Comparison of ENCODE assay signal across 18 cellular contexts in the genomic region with DNA sequence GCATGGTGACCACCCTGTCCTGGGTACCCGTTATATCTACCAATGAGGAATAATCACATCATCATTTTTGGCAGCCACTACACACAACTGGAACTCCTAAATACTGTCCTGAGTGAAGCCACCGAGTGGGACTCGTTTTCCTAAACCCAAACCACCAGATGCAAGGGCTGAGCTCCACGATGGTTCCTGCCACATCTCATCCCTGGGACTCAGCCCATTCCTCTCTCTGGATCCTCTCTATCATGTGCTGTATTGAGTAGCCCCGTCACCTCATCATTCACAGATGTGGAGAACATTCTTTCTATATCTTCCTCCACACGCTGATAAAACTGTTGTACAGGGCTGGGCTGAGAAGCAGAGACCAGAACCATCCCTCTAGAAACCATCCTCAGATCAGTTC.
"Had no signal": no experiment of that assay in that cellular context is flagged by ENCODE, and none has a peak within 500 bp of the region (broad histone marks: within the 10 kb centered on the region; RNA-seq: fewer than 3 reads in every experiment).

No MANE protein-coding gene starts in this region.

- H3K36me3 Mint-ChIP-seq: activated naive CD4-positive, alpha-beta T cell treated with anti-CD3 and anti-CD28 coated beads, Interleukin-2, amount 10 ng/mL, durations not matched to agents 7 days and 5 days; natural killer cell; T-cell had no signal

- DNase-seq: activated CD4-positive, CD25-positive, alpha-beta regulatory T cell treated with anti-CD3 and anti-CD28 coated beads, Interleukin-2, amount 50 U/mL, for 72 hours; activated CD8-positive, alpha-beta memory T cell treated with anti-CD3 and anti-CD28 coated beads for 24 hours; activated naive CD4-positive, alpha-beta T cell treated with anti-CD3 and anti-CD28 coated beads, Interleukin-2, amount 10 ng/mL, durations not matched to agents 7 days and 5 days; activated T-cell treated with anti-CD3 and anti-CD28 coated beads, Interleukin-2, amount 50 U/mL, for 48 hours; cerebellar nuclear complex; foreskin melanocyte; left ventricle myocardium superior; mammary epithelial cell; midbrain; natural killer cell; ovary; stimulated activated CD4-positive, alpha-beta T cell treated with anti-CD3 and anti-CD28 coated beads, Interleukin-4, amount 100 ng/mL, for 24 hours; stimulated activated naive CD8-positive, alpha-beta T cell treated with anti-CD3 and anti-CD28 coated beads, Interleukin-15, Interleukin-2, amounts not matched to agents 100 U/mL and 50 U/mL, for 24 hours; T-cell; WERI-Rb-1 had no signal

- H3K27me3 ChIP-seq: ovary, upper lobe of right lung had no signal

- H3K4me3 ChIP-seq: ovary, prostate gland, upper lobe of right lung had no signal

- H3K4me3 Mint-ChIP-seq: activated CD4-positive, alpha-beta T cell treated with anti-CD3 and anti-CD28 coated beads, Interleukin-2, amount 10 ng/mL, durations not matched to agents 7 days and 5 days; activated naive CD4-positive, alpha-beta T cell treated with anti-CD3 and anti-CD28 coated beads, Interleukin-2, amount 10 ng/mL, durations not matched to agents 7 days and 5 days; natural killer cell had no signal

- H3K27me3 Mint-ChIP-seq: T-cell had no signal

- H3K4me1 ChIP-seq: prostate gland, upper lobe of right lung had no signal

- H3K36me3 ChIP-seq: ovary, prostate gland, upper lobe of right lung, WERI-Rb-1 had no signal

- H3K27ac ChIP-seq: ovary, prostate gland, upper lobe of right lung, WERI-Rb-1 had no signal

- H3K27ac Mint-ChIP-seq: activated CD4-positive, alpha-beta T cell treated with anti-CD3 and anti-CD28 coated beads, Interleukin-2, amount 10 ng/mL, durations not matched to agents 7 days and 5 days; activated naive CD4-positive, alpha-beta T cell treated with anti-CD3 and anti-CD28 coated beads, Interleukin-2, amount 10 ng/mL, durations not matched to agents 7 days and 5 days; T-cell had no signal

- H3K9me3 ChIP-seq: ovary, prostate gland, upper lobe of right lung had no signal

- H3K9me3 Mint-ChIP-seq: activated naive CD4-positive, alpha-beta T cell treated with anti-CD3 and anti-CD28 coated beads, Interleukin-2, amount 10 ng/mL, durations not matched to agents 7 days and 5 days; natural killer cell had no signal

- ATAC-seq: left ventricle myocardium superior; natural killer cell; stimulated activated naive CD8-positive, alpha-beta T cell treated with anti-CD3 and anti-CD28 coated beads, Interleukin-15, Interleukin-2, amounts not matched to agents 100 U/mL and 50 U/mL, for 24 hours; T-cell; upper lobe of right lung had no signal
